Comparison of ENCODE assay signal across 7 cellular contexts in genomic region chr18:11980148-11980554, GRCh38. TPM values are rescaled to one million over a fixed set of nuclear protein-coding genes. Genes with fewer than 3 reads are reported as not detected.
DNase-seq lines count a peak whose midpoint lies in the region; ATAC-seq, FAIRE-seq and TF ChIP-seq lines count a peak whose summit lies in the region.

No MANE protein-coding gene starts in this region.

- no peaks in the 10 kb centered on the region for H3K36me3 ChIP-seq in SJSA1

- H3K27me3 ChIP-seq in SJSA1 (replicated peaks) = no peaks in the 10 kb centered on the region

- no peak for ATAC-seq in HG03565 (IDR thresholded peaks at IDR 0.05; ENCODE audit: unreplicated experiment)

- H3K4me3 ChIP-seq in SJSA1 (peak overlapping the region; percentile 59), fibroblast of the aortic adventitia (ENCODE audit: low read depth, low read length) (peak overlapping the region; percentile 68), skin epidermis (peak overlapping the region; percentile 63 to 96 (median 78))

- DNase-seq in GM19239 (ENCODE audit: insufficient read length, low spot score) (no peak), SJSA1 (ENCODE audit: low read depth in 1 of 2, low spot score in 2 of 2) (no peak), fibroblast of the aortic adventitia (ENCODE audit: low read depth) (no peak), NCI-H128 (lab: John Stamatoyannopoulos, UW; ENCODE audit: unreplicated experiment) (no peak), SIG-M5 (lab: John Stamatoyannopoulos, UW) (no peak)

- H3K4me1 ChIP-seq in SJSA1 (replicated peaks) = peaks cover 21% of the 10 kb centered on the region

- no peak for TF ChIP-seq CTCF in fibroblast of the aortic adventitia (IDR thresholded peaks at IDR 0.05; ENCODE audit: insufficient read depth, low read length)

- peaks cover 5% of the 10 kb centered on the region; the same call in 1 of the 2 replicates for H3K9me3 ChIP-seq in SJSA1 (replicated peaks)

- peak; percentile 45 for FAIRE-seq in GM19239 (lab: Jason Lieb, UNC)

- H3K27ac ChIP-seq in SJSA1 = peak overlapping the region; percentile 64
- peak overlapping the region; percentile 77 to 97 (median 88) for H3K27ac ChIP-seq in skin epidermis

RNA-seq across cellular contexts. Expression of gene IMPA2, which starts 1.2 kb away (rescaled TPM):
- 10.6 and 13.3 TPM in 2 replicates for total RNA-seq in SJSA1 (2014; rRNA removed; shearing (Covaris generic))
- total RNA-seq in fibroblast of the aortic adventitia (ENCODE audit: low replicate concordance) = 6.9 and 14.1 TPM in 2 replicates
